In the genomic region with DNA sequence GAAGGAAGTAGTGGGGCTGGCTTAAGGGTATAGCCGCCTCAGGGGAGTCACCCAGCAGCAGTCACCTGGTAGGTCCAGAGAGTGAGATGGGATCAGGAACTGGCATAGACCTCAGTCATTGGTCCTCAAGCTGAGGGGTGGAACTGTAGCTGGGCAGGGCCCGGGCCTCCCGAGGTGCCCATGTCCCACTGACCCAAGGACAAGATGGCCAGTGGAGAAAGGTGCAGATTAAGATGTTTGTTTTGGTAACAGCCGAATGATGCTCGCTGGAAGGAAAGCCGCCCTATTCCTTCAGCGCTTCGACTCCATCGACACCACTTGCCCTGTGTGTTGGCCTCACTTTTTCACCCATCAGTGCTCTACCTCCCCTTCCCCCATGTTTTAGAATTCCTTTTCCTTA, we compare ENCODE assay signal across 14 cellular contexts. TPM values are rescaled to one million over a fixed set of nuclear protein-coding genes. Genes with fewer than 3 reads are reported as not detected.
DNase-seq lines count a peak whose midpoint lies in the region; ATAC-seq and TF ChIP-seq lines count a peak whose summit lies in the region.
"Had no signal": no experiment of that assay in that cellular context is flagged by ENCODE, and none has a peak within 500 bp of the region (broad histone marks: within the 10 kb centered on the region; RNA-seq: fewer than 3 reads in every experiment).

No MANE protein-coding gene starts in this region.

- intact Hi-C loops in transverse colon (cut with DNase I; ENCODE audit: low total_unique reads): no loop called here

- CTCF ChIA-PET in activated CD8-positive, alpha-beta memory T cell treated with anti-CD3 and anti-CD28 coated beads, Interleukin-2, amount 10 ng/mL, durations not matched to agents 7 days and 5 days (lab: Charles Lee): interaction anchor here (0.8 kb wide), 1 partner anchor 147 kb away, joined by 3 read pairs; no protein-coding TSS in a partner anchor

- H3K36me3 Mint-ChIP-seq in activated CD8-positive, alpha-beta memory T cell treated with anti-CD3 and anti-CD28 coated beads, Interleukin-2, amount 10 ng/mL, durations not matched to agents 7 days and 5 days: no peaks in the 10 kb centered on the region
- H3K36me3 Mint-ChIP-seq: CD4-positive, alpha-beta memory T cell had no signal

- no peaks in the 10 kb centered on the region for H3K4me1 Mint-ChIP-seq in activated CD8-positive, alpha-beta memory T cell treated with anti-CD3 and anti-CD28 coated beads, Interleukin-2, amount 10 ng/mL, durations not matched to agents 7 days and 5 days
- H3K4me1 Mint-ChIP-seq: CD4-positive, alpha-beta memory T cell had no signal

- no peak overlapping the region for H3K27ac Mint-ChIP-seq in activated CD8-positive, alpha-beta memory T cell treated with anti-CD3 and anti-CD28 coated beads, Interleukin-2, amount 10 ng/mL, durations not matched to agents 7 days and 5 days

- H3K4me3 ChIP-seq in SJCRH30 (no peak overlapping the region), transverse colon (no peak overlapping the region)
- H3K4me3 ChIP-seq: K562 had no signal

- H3K27me3 ChIP-seq in SJCRH30 (no peaks in the 10 kb centered on the region), transverse colon (no peaks in the 10 kb centered on the region)

- H3K27ac ChIP-seq in VCaP: peak overlapping the region; percentile 98
- no peak overlapping the region for H3K27ac ChIP-seq in SJCRH30
- no peak overlapping the region for H3K27ac ChIP-seq in transverse colon
- H3K27ac ChIP-seq: 22Rv1, HL-60 had no signal

- H3K4me1 ChIP-seq in SJCRH30 (no peaks in the 10 kb centered on the region), transverse colon (no peaks in the 10 kb centered on the region)

- H3K36me3 ChIP-seq in SJCRH30: no peaks in the 10 kb centered on the region
- H3K36me3 ChIP-seq in transverse colon: no peaks in the 10 kb centered on the region

- H3K9me3 Mint-ChIP-seq in activated CD8-positive, alpha-beta memory T cell treated with anti-CD3 and anti-CD28 coated beads, Interleukin-2, amount 10 ng/mL, durations not matched to agents 7 days and 5 days (ENCODE audit: low read depth): no peaks in the 10 kb centered on the region
- H3K9me3 Mint-ChIP-seq: CD4-positive, alpha-beta memory T cell had no signal

- 86 to 89% methylated on average over 1 to 9 of the region's 9 CpGs for WGBS in transverse colon (ENCODE audit: low coverage in 1 of 2), 2 donors

- H3K27me3 Mint-ChIP-seq in activated CD8-positive, alpha-beta memory T cell treated with anti-CD3 and anti-CD28 coated beads, Interleukin-2, amount 10 ng/mL, durations not matched to agents 7 days and 5 days: no peaks in the 10 kb centered on the region
- H3K27me3 Mint-ChIP-seq: CD4-positive, alpha-beta memory T cell had no signal

- ATAC-seq in activated CD8-positive, alpha-beta memory T cell treated with anti-CD3 and anti-CD28 coated beads, Interleukin-2, amount 10 ng/mL, durations not matched to agents 7 days and 5 days: no peak

- H3K9me3 ChIP-seq in SJCRH30 (replicated peaks) (no peaks in the 10 kb centered on the region), transverse colon (no peaks in the 10 kb centered on the region)

- peak; percentile 30 for DNase-seq in activated CD8-positive, alpha-beta memory T cell treated with anti-CD3 and anti-CD28 coated beads for 24 hours
- DNase-seq in activated CD8-positive, alpha-beta memory T cell treated with anti-CD3 and anti-CD28 coated beads, Interleukin-2, amount 10 ng/mL, durations not matched to agents 7 days and 5 days: no peak
- DNase-seq in mesenteric fat pad (ENCODE audit: low spot score) (peak; percentile 49), LoVo (ENCODE audit: low spot score) (no peak), SJCRH30 (no peak), transverse colon (no peak)
- DNase-seq: CD4-positive, alpha-beta memory T cell; DMS79; HCEC 1CT had no signal

- H3K4me3 Mint-ChIP-seq in activated CD8-positive, alpha-beta memory T cell treated with anti-CD3 and anti-CD28 coated beads, Interleukin-2, amount 10 ng/mL, durations not matched to agents 7 days and 5 days: no peak overlapping the region
- H3K4me3 Mint-ChIP-seq: CD4-positive, alpha-beta memory T cell had no signal

- in situ Hi-C loops in transverse colon (cut with MboI; ENCODE audit: low pct_ligation_motif_present in 1 of 4, low pct_unique_long_range_greater_than_20kb in 1 of 4, low sequenced_read_pairs in 3 of 4): no loop called here

- TF ChIP-seq POLR2A in transverse colon (IDR thresholded peaks at IDR 0.05): no peak

- TF ChIP-seq EP300 in transverse colon (IDR thresholded peaks at IDR 0.05; ENCODE audit: low read depth): no peak

- TF ChIP-seq CTCF in VCaP (conservative IDR thresholded peaks at IDR 0.05) (no peak), transverse colon (IDR thresholded peaks at IDR 0.05) (no peak)

RNA-seq across cellular contexts. Expression of gene COL9A2, which starts 16.4 kb away (rescaled TPM):
- 10 to 100 TPM in 1 of 2 experiments, 1 to 10 TPM in 1; 8.3 to 12.4 TPM for total RNA-seq in activated CD8-positive, alpha-beta memory T cell treated with anti-CD3 and anti-CD28 coated beads, Interleukin-2, amount 10 ng/mL, durations not matched to agents 7 days and 5 days
- total RNA-seq in mesenteric fat pad: 0.48 TPM
- total RNA-seq in SJCRH30 (2014; rRNA removed; shearing (Covaris generic)): 4.8 and 5.2 TPM in 2 replicates
- 10 to 100 TPM in 3 of 4 donors, 1 to 10 TPM in 1; 5.4 to 43.0 (median 14.6) TPM for total RNA-seq in transverse colon

RNA-seq across cellular contexts. Expression of gene ZMPSTE24, which starts 42.6 kb away (rescaled TPM):
- total RNA-seq in activated CD8-positive, alpha-beta memory T cell treated with anti-CD3 and anti-CD28 coated beads, Interleukin-2, amount 10 ng/mL, durations not matched to agents 7 days and 5 days: 10 to 100 TPM; 23.3 to 41.1 TPM
- total RNA-seq in mesenteric fat pad (41.3 TPM), transverse colon (10 to 100 TPM in 2 of 4 donors, 1 to 10 TPM in 2; 3.4 to 40.8 (median 23.7) TPM)
- 58.4 and 63.9 TPM in 2 replicates for total RNA-seq in SJCRH30 (2014; rRNA removed; shearing (Covaris generic))

RNA-seq across cellular contexts. Expression of gene TMCO2, which starts 52.9 kb away (rescaled TPM):
- total RNA-seq in activated CD8-positive, alpha-beta memory T cell treated with anti-CD3 and anti-CD28 coated beads, Interleukin-2, amount 10 ng/mL, durations not matched to agents 7 days and 5 days: under 1 TPM in 1 of 2 experiments, not detected in 1; 0.41 TPM
- total RNA-seq in mesenteric fat pad (not detected), transverse colon (not detected)
- not detected in 2 replicates for total RNA-seq in SJCRH30 (2014; rRNA removed; shearing (Covaris generic))
- total RNA-seq: H4, K562 had no signal

Comparison
In these comparisons a context has a peak if more than half of its experiments do, and no peak if none do; other contexts are left out.
1. DNase-seq: peak in activated CD8-positive, alpha-beta memory T cell treated with anti-CD3 and anti-CD28 coated beads for 24 hours (single experiment) and mesenteric fat pad (single experiment); none in activated CD8-positive, alpha-beta memory T cell treated with anti-CD3 and anti-CD28 coated beads, Interleukin-2, amount 10 ng/mL, durations not matched to agents 7 days and 5 days (single experiment), LoVo (single experiment), SJCRH30 (0 of 2) and transverse colon (single experiment).